Comparison of ENCODE assay signal across 1 cellular context in the genomic region with DNA sequence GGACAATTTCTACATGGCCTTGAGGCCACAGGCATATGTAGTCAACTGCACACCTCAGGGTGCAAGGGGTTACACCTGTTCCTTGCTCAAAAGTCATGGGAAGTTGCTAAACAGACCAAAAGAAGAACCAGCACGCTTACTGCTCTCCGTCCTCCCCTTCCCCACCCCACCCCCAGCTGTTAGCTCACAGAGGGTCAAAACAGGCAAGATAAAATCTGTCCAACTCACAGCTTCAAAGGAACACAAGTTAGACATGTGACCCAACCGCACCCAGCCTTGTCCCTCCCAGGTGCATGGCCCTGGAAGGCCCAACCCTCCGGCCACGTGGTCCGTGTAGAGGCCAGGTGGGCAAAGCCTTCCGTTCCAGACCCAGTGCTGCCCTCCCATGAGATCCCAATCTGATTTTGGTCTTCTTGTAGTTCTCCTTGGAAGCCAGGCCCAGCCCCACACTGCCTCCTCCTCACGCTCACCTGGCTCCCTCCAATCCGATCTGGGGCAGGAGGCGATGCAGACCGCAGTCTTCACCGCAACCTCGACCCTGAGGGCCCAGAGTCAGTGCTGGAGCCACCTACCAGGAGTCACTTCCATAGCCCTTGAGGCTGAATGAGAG.
TF ChIP-seq lines count a peak whose summit lies in the region.

No MANE protein-coding gene starts in this region.

TF ChIP-seq in K562, 482 proteins besides CTCF, POLR2A, EP300 and RAD21 (continued from another document and continues in another):
- TF ChIP-seq, protein P1, sequence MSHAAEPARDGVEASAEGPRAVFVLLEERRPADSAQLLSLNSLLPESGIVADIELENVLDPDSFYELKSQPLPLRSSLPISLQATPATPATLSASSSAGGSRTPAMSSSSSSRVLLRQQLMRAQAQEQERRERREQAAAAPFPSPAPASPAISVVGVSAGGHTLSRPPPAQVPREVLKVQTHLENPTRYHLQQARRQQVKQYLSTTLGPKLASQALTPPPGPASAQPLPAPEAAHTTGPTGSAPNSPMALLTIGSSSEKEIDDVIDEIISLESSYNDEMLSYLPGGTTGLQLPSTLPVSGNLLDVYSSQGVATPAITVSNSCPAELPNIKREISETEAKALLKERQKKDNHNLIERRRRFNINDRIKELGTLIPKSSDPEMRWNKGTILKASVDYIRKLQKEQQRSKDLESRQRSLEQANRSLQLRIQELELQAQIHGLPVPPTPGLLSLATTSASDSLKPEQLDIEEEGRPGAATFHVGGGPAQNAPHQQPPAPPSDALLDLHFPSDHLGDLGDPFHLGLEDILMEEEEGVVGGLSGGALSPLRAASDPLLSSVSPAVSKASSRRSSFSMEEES (CRISPR knock-in tag; IDR thresholded peaks at IDR 0.05) = peak; percentile 90
- TF ChIP-seq, protein P2, sequence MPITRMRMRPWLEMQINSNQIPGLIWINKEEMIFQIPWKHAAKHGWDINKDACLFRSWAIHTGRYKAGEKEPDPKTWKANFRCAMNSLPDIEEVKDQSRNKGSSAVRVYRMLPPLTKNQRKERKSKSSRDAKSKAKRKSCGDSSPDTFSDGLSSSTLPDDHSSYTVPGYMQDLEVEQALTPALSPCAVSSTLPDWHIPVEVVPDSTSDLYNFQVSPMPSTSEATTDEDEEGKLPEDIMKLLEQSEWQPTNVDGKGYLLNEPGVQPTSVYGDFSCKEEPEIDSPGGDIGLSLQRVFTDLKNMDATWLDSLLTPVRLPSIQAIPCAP (CRISPR knock-in tag; IDR thresholded peaks at IDR 0.05; ENCODE audit: borderline replicate concordance) = no peak
- TF ChIP-seq RBM34 (IDR thresholded peaks at IDR 0.05; ENCODE audit: borderline replicate concordance, insufficient read depth, low read length) (no peak), NR3C1 (CRISPR knock-in tag; IDR thresholded peaks at IDR 0.05) (no peak), HNRNPUL1 (IDR thresholded peaks at IDR 0.05; ENCODE audit: low read length) (no peak), ZBED1 (IDR thresholded peaks at IDR 0.05) (0 out of 2 replicates have a peak, but pooled peaks have one; percentile 62), KDM1A (IDR thresholded peaks at IDR 0.05) (peak in 1 of 2 experiments; percentile 39; a peak in 1 of 4 replicates), OTX1 (CRISPR knock-in tag; IDR thresholded peaks at IDR 0.05) (0 out of 2 replicates have a peak, but pooled peaks have one; percentile 22), TEAD1 (CRISPR knock-in tag; IDR thresholded peaks at IDR 0.05) (peak in 1 of 2 experiments; percentile 84; a peak in 2 of 4 replicates), ZNF124 (CRISPR knock-in tag; IDR thresholded peaks at IDR 0.05) (no peak), FOXA1 (IDR thresholded peaks at IDR 0.05; ENCODE audit: borderline replicate concordance) (no peak), MTA2 (IDR thresholded peaks at IDR 0.05; ENCODE audit: low read depth) (0 out of 2 replicates have a peak, but pooled peaks have one; percentile 24), ZNF232 (CRISPR knock-in tag; IDR thresholded peaks at IDR 0.05) (0 out of 2 replicates have a peak, but pooled peaks have one; percentile 45), FOXK1 (CRISPR knock-in tag; IDR thresholded peaks at IDR 0.05; ENCODE audit: borderline replicate concordance) (no peak)
- TF ChIP-seq, protein P3, sequence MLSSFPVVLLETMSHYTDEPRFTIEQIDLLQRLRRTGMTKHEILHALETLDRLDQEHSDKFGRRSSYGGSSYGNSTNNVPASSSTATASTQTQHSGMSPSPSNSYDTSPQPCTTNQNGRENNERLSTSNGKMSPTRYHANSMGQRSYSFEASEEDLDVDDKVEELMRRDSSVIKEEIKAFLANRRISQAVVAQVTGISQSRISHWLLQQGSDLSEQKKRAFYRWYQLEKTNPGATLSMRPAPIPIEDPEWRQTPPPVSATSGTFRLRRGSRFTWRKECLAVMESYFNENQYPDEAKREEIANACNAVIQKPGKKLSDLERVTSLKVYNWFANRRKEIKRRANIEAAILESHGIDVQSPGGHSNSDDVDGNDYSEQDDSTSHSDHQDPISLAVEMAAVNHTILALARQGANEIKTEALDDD (IDR thresholded peaks at IDR 0.05) = no peak
- TF ChIP-seq, protein P4, sequence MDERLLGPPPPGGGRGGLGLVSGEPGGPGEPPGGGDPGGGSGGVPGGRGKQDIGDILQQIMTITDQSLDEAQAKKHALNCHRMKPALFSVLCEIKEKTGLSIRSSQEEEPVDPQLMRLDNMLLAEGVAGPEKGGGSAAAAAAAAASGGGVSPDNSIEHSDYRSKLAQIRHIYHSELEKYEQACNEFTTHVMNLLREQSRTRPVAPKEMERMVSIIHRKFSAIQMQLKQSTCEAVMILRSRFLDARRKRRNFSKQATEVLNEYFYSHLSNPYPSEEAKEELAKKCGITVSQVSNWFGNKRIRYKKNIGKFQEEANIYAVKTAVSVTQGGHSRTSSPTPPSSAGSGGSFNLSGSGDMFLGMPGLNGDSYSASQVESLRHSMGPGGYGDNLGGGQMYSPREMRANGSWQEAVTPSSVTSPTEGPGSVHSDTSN (CRISPR knock-in tag; IDR thresholded peaks at IDR 0.05; ENCODE audit: low read depth) = no peak
- TF ChIP-seq, protein P4 (tag; conservative IDR thresholded peaks at IDR 0.05; ENCODE audit: low read depth) = no peak
- TF ChIP-seq, protein P5, sequence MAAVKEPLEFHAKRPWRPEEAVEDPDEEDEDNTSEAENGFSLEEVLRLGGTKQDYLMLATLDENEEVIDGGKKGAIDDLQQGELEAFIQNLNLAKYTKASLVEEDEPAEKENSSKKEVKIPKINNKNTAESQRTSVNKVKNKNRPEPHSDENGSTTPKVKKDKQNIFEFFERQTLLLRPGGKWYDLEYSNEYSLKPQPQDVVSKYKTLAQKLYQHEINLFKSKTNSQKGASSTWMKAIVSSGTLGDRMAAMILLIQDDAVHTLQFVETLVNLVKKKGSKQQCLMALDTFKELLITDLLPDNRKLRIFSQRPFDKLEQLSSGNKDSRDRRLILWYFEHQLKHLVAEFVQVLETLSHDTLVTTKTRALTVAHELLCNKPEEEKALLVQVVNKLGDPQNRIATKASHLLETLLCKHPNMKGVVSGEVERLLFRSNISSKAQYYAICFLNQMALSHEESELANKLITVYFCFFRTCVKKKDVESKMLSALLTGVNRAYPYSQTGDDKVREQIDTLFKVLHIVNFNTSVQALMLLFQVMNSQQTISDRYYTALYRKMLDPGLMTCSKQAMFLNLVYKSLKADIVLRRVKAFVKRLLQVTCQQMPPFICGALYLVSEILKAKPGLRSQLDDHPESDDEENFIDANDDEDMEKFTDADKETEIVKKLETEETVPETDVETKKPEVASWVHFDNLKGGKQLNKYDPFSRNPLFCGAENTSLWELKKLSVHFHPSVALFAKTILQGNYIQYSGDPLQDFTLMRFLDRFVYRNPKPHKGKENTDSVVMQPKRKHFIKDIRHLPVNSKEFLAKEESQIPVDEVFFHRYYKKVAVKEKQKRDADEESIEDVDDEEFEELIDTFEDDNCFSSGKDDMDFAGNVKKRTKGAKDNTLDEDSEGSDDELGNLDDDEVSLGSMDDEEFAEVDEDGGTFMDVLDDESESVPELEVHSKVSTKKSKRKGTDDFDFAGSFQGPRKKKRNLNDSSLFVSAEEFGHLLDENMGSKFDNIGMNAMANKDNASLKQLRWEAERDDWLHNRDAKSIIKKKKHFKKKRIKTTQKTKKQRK (IDR thresholded peaks at IDR 0.05; ENCODE audit: borderline replicate concordance, low read depth, low read length) = no peak
- TF ChIP-seq, protein P6, sequence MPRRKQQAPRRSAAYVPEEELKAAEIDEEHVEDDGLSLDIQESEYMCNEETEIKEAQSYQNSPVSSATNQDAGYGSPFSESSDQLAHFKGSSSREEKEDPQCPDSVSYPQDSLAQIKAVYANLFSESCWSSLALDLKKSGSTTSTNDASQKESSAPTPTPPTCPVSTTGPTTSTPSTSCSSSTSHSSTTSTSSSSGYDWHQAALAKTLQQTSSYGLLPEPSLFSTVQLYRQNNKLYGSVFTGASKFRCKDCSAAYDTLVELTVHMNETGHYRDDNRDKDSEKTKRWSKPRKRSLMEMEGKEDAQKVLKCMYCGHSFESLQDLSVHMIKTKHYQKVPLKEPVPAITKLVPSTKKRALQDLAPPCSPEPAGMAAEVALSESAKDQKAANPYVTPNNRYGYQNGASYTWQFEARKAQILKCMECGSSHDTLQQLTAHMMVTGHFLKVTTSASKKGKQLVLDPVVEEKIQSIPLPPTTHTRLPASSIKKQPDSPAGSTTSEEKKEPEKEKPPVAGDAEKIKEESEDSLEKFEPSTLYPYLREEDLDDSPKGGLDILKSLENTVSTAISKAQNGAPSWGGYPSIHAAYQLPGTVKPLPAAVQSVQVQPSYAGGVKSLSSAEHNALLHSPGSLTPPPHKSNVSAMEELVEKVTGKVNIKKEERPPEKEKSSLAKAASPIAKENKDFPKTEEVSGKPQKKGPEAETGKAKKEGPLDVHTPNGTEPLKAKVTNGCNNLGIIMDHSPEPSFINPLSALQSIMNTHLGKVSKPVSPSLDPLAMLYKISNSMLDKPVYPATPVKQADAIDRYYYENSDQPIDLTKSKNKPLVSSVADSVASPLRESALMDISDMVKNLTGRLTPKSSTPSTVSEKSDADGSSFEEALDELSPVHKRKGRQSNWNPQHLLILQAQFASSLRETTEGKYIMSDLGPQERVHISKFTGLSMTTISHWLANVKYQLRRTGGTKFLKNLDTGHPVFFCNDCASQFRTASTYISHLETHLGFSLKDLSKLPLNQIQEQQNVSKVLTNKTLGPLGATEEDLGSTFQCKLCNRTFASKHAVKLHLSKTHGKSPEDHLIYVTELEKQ (CRISPR knock-in tag; IDR thresholded peaks at IDR 0.05) = peak; percentile 55
- TF ChIP-seq, protein P7, sequence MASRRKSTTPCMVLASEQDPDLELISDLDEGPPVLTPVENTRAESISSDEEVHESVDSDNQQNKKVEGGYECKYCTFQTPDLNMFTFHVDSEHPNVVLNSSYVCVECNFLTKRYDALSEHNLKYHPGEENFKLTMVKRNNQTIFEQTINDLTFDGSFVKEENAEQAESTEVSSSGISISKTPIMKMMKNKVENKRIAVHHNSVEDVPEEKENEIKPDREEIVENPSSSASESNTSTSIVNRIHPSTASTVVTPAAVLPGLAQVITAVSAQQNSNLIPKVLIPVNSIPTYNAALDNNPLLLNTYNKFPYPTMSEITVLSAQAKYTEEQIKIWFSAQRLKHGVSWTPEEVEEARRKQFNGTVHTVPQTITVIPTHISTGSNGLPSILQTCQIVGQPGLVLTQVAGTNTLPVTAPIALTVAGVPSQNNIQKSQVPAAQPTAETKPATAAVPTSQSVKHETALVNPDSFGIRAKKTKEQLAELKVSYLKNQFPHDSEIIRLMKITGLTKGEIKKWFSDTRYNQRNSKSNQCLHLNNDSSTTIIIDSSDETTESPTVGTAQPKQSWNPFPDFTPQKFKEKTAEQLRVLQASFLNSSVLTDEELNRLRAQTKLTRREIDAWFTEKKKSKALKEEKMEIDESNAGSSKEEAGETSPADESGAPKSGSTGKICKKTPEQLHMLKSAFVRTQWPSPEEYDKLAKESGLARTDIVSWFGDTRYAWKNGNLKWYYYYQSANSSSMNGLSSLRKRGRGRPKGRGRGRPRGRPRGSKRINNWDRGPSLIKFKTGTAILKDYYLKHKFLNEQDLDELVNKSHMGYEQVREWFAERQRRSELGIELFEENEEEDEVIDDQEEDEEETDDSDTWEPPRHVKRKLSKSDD (conservative IDR thresholded peaks at IDR 0.05; ENCODE audit: low read length) = no peak
- TF ChIP-seq, protein P8, sequence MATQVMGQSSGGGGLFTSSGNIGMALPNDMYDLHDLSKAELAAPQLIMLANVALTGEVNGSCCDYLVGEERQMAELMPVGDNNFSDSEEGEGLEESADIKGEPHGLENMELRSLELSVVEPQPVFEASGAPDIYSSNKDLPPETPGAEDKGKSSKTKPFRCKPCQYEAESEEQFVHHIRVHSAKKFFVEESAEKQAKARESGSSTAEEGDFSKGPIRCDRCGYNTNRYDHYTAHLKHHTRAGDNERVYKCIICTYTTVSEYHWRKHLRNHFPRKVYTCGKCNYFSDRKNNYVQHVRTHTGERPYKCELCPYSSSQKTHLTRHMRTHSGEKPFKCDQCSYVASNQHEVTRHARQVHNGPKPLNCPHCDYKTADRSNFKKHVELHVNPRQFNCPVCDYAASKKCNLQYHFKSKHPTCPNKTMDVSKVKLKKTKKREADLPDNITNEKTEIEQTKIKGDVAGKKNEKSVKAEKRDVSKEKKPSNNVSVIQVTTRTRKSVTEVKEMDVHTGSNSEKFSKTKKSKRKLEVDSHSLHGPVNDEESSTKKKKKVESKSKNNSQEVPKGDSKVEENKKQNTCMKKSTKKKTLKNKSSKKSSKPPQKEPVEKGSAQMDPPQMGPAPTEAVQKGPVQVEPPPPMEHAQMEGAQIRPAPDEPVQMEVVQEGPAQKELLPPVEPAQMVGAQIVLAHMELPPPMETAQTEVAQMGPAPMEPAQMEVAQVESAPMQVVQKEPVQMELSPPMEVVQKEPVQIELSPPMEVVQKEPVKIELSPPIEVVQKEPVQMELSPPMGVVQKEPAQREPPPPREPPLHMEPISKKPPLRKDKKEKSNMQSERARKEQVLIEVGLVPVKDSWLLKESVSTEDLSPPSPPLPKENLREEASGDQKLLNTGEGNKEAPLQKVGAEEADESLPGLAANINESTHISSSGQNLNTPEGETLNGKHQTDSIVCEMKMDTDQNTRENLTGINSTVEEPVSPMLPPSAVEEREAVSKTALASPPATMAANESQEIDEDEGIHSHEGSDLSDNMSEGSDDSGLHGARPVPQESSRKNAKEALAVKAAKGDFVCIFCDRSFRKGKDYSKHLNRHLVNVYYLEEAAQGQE (CRISPR knock-in tag; IDR thresholded peaks at IDR 0.05; ENCODE audit: low read depth) = peak; percentile 83
- TF ChIP-seq, protein P9, sequence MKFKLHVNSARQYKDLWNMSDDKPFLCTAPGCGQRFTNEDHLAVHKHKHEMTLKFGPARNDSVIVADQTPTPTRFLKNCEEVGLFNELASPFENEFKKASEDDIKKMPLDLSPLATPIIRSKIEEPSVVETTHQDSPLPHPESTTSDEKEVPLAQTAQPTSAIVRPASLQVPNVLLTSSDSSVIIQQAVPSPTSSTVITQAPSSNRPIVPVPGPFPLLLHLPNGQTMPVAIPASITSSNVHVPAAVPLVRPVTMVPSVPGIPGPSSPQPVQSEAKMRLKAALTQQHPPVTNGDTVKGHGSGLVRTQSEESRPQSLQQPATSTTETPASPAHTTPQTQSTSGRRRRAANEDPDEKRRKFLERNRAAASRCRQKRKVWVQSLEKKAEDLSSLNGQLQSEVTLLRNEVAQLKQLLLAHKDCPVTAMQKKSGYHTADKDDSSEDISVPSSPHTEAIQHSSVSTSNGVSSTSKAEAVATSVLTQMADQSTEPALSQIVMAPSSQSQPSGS (CRISPR knock-in tag; IDR thresholded peaks at IDR 0.05) = no peak
- TF ChIP-seq, protein P10, sequence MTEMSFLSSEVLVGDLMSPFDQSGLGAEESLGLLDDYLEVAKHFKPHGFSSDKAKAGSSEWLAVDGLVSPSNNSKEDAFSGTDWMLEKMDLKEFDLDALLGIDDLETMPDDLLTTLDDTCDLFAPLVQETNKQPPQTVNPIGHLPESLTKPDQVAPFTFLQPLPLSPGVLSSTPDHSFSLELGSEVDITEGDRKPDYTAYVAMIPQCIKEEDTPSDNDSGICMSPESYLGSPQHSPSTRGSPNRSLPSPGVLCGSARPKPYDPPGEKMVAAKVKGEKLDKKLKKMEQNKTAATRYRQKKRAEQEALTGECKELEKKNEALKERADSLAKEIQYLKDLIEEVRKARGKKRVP (CRISPR knock-in tag; IDR thresholded peaks at IDR 0.05) = peak; percentile 61; the same call in 1 of the 2 replicates
